11 cellular contexts compared by ENCODE assay signal in the genomic region with DNA sequence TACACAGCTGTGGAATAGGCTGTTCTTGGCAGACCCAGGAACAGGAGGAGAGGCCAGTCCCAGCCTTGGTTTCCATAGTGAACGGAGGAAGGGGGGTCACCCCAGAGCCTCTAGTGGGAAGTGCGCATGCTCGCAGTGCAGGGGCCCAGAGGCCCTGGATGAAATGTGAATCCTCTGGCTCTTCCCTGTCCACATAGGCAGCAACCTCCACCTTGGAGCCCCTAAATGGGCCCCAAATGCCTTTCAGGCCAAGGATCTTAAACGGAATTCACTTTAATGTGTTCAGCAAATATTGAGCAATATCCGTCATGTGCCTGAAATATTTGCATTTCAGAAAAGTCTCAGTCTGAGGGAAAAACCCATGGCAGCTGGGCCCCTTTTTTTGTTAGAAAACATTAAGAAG. TPM values are rescaled to one million over a fixed set of nuclear protein-coding genes. Genes with fewer than 3 reads are reported as not detected.
DNase-seq lines count a peak whose midpoint lies in the region; ATAC-seq and TF ChIP-seq lines count a peak whose summit lies in the region.
"Had no signal": no experiment of that assay in that cellular context is flagged by ENCODE, and none has a peak within 500 bp of the region (broad histone marks: within the 10 kb centered on the region; RNA-seq: fewer than 3 reads in every experiment).

No MANE protein-coding gene starts in this region.

- H3K27me3 ChIP-seq in adrenal gland: no peaks in the 10 kb centered on the region
- H3K27me3 ChIP-seq in hepatocyte: no peaks in the 10 kb centered on the region
- no peaks in the 10 kb centered on the region for H3K27me3 ChIP-seq in ascending aorta
- H3K27me3 ChIP-seq: Peyer's patch had no signal

- TF ChIP-seq CTCF in adrenal gland (IDR thresholded peaks at IDR 0.05) (no peak), hepatocyte (IDR thresholded peaks at IDR 0.05; ENCODE audit: poor library complexity) (no peak), ascending aorta (IDR thresholded peaks at IDR 0.05) (no peak)

- no peak for ATAC-seq in HG02970 (IDR thresholded peaks at IDR 0.05; ENCODE audit: low FRiP score, unreplicated experiment)
- no peak for ATAC-seq in activated naive CD4-positive, alpha-beta T cell treated with anti-CD3 and anti-CD28 coated beads, Interleukin-2, amount 50 U/mL, for 72 hours

- WGBS in adrenal gland, 4 donors: 33 to 56% (median 50%) methylated on average over 5 of the region's 5 CpGs
- WGBS in hepatocyte (ENCODE audit: low lambda C conversion rate, missing lambda C conversion rate): 53% methylated on average over 5 of the region's 5 CpGs

- H3K4me1 ChIP-seq in adrenal gland (replicated peaks in 1 of 2) (peaks cover 0 to 3% of the 10 kb centered on the region in 2 donors), hepatocyte (ENCODE audit: insufficient read depth) (peaks cover 16% of the 10 kb centered on the region), ascending aorta (no peaks in the 10 kb centered on the region)
- H3K4me1 ChIP-seq: Peyer's patch had no signal

- TF ChIP-seq POLR2A in adrenal gland (IDR thresholded peaks at IDR 0.05): no peak

- H3K9me2 ChIP-seq in hepatocyte (replicated peaks; ENCODE audit: insufficient read depth): no peaks in the 10 kb centered on the region

- peaks cover 12% of the 10 kb centered on the region for H3K79me2 ChIP-seq in hepatocyte

- no peaks in the 10 kb centered on the region for H3K9me3 ChIP-seq in adrenal gland (replicated peaks in 1 of 3)
- H3K9me3 ChIP-seq in hepatocyte (ENCODE audit: low read depth): peaks cover 3% of the 10 kb centered on the region
- H3K9me3 ChIP-seq in ascending aorta: no peaks in the 10 kb centered on the region
- H3K9me3 ChIP-seq: Peyer's patch had no signal

- H4K20me1 ChIP-seq in hepatocyte (ENCODE audit: insufficient read depth, poor library complexity, severe bottlenecking): peaks cover 5% of the 10 kb centered on the region

- DNase-seq in Daoy (ENCODE audit: low read depth) (peak; percentile 70), adrenal gland (peak; percentile 78 to 88 (median 82)), hepatocyte (ENCODE audit: low spot score) (peak; percentile 91), posterior cingulate gyrus (peak; percentile 32 to 94 (median 66)), DMS153 (lab: John Stamatoyannopoulos, UW) (no peak), ascending aorta (ENCODE audit: low spot score in 2 of 2) (no peak)
- DNase-seq in activated naive CD4-positive, alpha-beta T cell treated with anti-CD3 and anti-CD28 coated beads, Interleukin-2, amount 50 U/mL, for 72 hours (ENCODE audit: low spot score in 2 of 2): no peak

- H3K36me3 ChIP-seq in adrenal gland (replicated peaks in 1 of 2) (no peaks in the 10 kb centered on the region), hepatocyte (replicated peaks; ENCODE audit: insufficient read depth, low read depth) (no peaks in the 10 kb centered on the region), ascending aorta (no peaks in the 10 kb centered on the region)
- H3K36me3 ChIP-seq: Peyer's patch had no signal

- H3K4me3 ChIP-seq in adrenal gland: no peak overlapping the region
- H3K4me3 ChIP-seq in hepatocyte: no peak overlapping the region
- H3K4me3 ChIP-seq in ascending aorta: no peak overlapping the region
- H3K4me3 ChIP-seq: Peyer's patch had no signal

- no peak overlapping the region for H3K27ac Mint-ChIP-seq in activated naive CD4-positive, alpha-beta T cell treated with anti-CD3 and anti-CD28 coated beads, Interleukin-2, amount 50 U/mL, for 72 hours
- H3K27ac Mint-ChIP-seq: stimulated activated naive CD8-positive, alpha-beta T cell treated with anti-CD3 and anti-CD28 coated beads, Interleukin-15, Interleukin-2, amounts not matched to agents 100 ng/mL and 50 ng/mL, for 24 hours had no signal

- peak overlapping the region; percentile 54 for H3K4me2 ChIP-seq in hepatocyte

- no peak overlapping the region for H2AFZ ChIP-seq in hepatocyte

- H3K36me3 Mint-ChIP-seq in activated naive CD4-positive, alpha-beta T cell treated with anti-CD3 and anti-CD28 coated beads, Interleukin-2, amount 50 U/mL, for 72 hours: no peaks in the 10 kb centered on the region

- peak overlapping the region in 2 of 5 donors; percentile 44 to 71 for H3K27ac ChIP-seq in adrenal gland
- H3K27ac ChIP-seq in hepatocyte: peak overlapping the region; percentile 86
- no peak overlapping the region for H3K27ac ChIP-seq in ascending aorta
- H3K27ac ChIP-seq: epithelial cell of prostate, Peyer's patch had no signal

- H3K9me3 Mint-ChIP-seq in activated naive CD4-positive, alpha-beta T cell treated with anti-CD3 and anti-CD28 coated beads, Interleukin-2, amount 50 U/mL, for 72 hours: peaks cover 9 to 16% of the 10 kb centered on the region in 2 donors

- intact Hi-C loops in adrenal gland (cut with DNase I): no loop called here
- intact Hi-C loops in posterior cingulate gyrus (cut with DNase I): no loop called here
- intact Hi-C loops in ascending aorta (cut with DNase I): no loop called here

RNA-seq across cellular contexts. Expression of gene NDN, which starts 3.3 kb away (rescaled TPM):
- total RNA-seq in Daoy (2014; rRNA removed; shearing (Covaris generic)): 139 and 158 TPM in 2 replicates
- 100 to 1,000 TPM in 5 of 8 donors, 10 to 100 TPM in 3; 65.7 to 230 (median 138) TPM for total RNA-seq in adrenal gland
- 10 to 100 TPM; 19.3 to 49.4 (median 49.1) TPM for polyA plus RNA-seq in adrenal gland
- total RNA-seq in hepatocyte: 168 and 191 TPM in 2 replicates
- polyA plus RNA-seq in hepatocyte: 211 and 215 TPM in 2 replicates
- total RNA-seq in ascending aorta: 132 TPM
- 1 to 10 TPM in 1 of 2 donors, under 1 TPM in 1; 0.27 to 1.6 TPM for total RNA-seq in activated naive CD4-positive, alpha-beta T cell treated with anti-CD3 and anti-CD28 coated beads, Interleukin-2, amount 50 U/mL, for 72 hours

RNA-seq across cellular contexts. Expression of gene MAGEL2, which starts 42.8 kb away (rescaled TPM):
- 0.74 and 0.77 TPM in 2 replicates for total RNA-seq in Daoy (2014; rRNA removed; shearing (Covaris generic))
- total RNA-seq in adrenal gland (under 1 TPM in 6 of 8 donors, not detected in 2; 0.12 to 0.70 (median 0.33) TPM), hepatocyte (3.1 and 5.4 TPM in 2 replicates), ascending aorta (0.11 TPM)
- polyA plus RNA-seq in adrenal gland (under 1 TPM; 0.24 to 0.51 (median 0.32) TPM), hepatocyte (15.6 and 16.0 TPM in 2 replicates)
- not detected for total RNA-seq in activated naive CD4-positive, alpha-beta T cell treated with anti-CD3 and anti-CD28 coated beads, Interleukin-2, amount 50 U/mL, for 72 hours

Comparison
In these comparisons a context has a peak if more than half of its experiments do, and no peak if none do; other contexts are left out.
1. DNase-seq: peak in Daoy (single experiment), adrenal gland (7 of 7), hepatocyte (single experiment) and posterior cingulate gyrus (10 of 10); none in DMS153 (single experiment), ascending aorta (0 of 2) and activated naive CD4-positive, alpha-beta T cell treated with anti-CD3 and anti-CD28 coated beads, Interleukin-2, amount 50 U/mL, for 72 hours (0 of 2).
2. RNA of gene NDN, which starts 3.3 kb away (total RNA-seq): 168 to 191 TPM in hepatocyte, 65.7 to 230 TPM in adrenal gland, 139 to 158 TPM in Daoy and 132 TPM in ascending aorta (single experiment); 0.27 to 1.6 TPM in activated naive CD4-positive, alpha-beta T cell treated with anti-CD3 and anti-CD28 coated beads, Interleukin-2, amount 50 U/mL, for 72 hours; every median in the first group is over 10 times any median in the second.